Comparison of ENCODE assay signal across 8 cellular contexts in the genomic region with DNA sequence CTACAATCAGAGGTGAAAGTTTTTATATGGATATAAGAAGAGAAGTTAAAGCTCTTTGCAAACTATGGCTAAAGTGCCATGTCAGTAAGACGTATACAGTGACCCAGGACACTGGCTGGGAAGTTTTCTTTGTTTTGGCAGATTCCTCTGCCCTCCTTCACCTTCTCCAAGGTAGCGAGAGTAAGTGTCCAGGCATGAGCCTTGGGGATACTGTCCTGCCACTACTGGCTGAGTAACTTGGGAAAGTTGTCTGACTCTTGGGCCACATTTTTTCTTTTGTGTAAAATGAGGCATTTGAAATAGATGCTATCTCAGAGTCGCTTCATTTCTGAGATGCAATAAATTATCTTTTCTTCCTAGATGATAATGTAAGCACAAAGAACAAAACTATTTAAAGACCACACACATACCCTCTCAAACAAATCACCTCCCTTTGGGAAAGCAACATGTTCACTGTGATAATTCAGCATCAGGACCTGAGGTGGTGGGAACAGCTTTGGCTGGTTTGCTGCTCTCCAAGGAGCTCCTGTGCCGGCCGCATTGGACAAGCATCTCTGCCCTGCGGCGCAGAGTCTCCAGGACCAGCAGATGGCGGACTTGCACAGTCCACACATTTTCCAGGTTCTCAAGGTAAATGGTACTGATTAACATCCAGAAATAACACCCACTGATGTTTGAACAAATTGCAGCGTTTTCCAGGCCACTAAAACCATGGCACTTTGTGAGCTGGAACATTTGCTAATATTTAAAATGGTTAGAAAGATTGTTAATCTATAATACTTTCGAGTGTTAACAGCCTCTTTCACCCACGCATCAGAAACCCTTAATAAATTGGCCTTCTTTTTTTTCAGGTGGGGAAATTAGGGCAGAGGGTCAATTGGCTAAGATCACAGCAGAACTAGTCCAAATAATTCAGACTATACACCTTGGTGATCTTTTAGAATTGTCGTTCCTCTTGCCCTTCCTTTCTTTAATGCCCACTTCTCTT.
DNase-seq lines count a peak whose midpoint lies in the region; ATAC-seq and TF ChIP-seq lines count a peak whose summit lies in the region.

No MANE protein-coding gene starts in this region.

- peak; percentile 72 for ATAC-seq in GM18511 (IDR thresholded peaks at IDR 0.05; ENCODE audit: unreplicated experiment)
- peak; percentile 62 for ATAC-seq in HG03280 (IDR thresholded peaks at IDR 0.05; ENCODE audit: unreplicated experiment)
- ATAC-seq in activated T-cell treated with anti-CD3 and anti-CD28 coated beads, Interleukin-2, amount 50 U/mL, for 4 hours: peak; percentile 32 to 46
- no peak for ATAC-seq in psoas muscle
- no peak for ATAC-seq in GM21717 (IDR thresholded peaks at IDR 0.05; ENCODE audit: unreplicated experiment)

- no peaks in the 10 kb centered on the region for H3K36me3 Mint-ChIP-seq in activated T-cell treated with anti-CD3 and anti-CD28 coated beads, Interleukin-2, amount 50 U/mL, for 4 hours (ENCODE audit: insufficient read depth)

- H3K4me1 ChIP-seq in psoas muscle: no peaks in the 10 kb centered on the region

- H3K36me3 ChIP-seq in psoas muscle (ENCODE audit: insufficient read depth in 1 of 2, low read depth in 1 of 2): no peaks in the 10 kb centered on the region

- H3K4me1 Mint-ChIP-seq in activated T-cell treated with anti-CD3 and anti-CD28 coated beads, Interleukin-2, amount 50 U/mL, for 4 hours (ENCODE audit: low read depth): no peaks in the 10 kb centered on the region

- CTCF ChIA-PET in AG04449 (lab: Yijun Ruan, JAX): interaction anchor here (0.6 to 6.3 kb wide), 56 partner anchors 9 to 1084 kb away, joined by 3 to 143 read pairs (median 5); partner anchors contain the start of gene MBIP

- TF ChIP-seq CTCF in AG04449 (IDR thresholded peaks at IDR 0.05; ENCODE audit: insufficient read depth, low read length, missing control alignments): peak; percentile 86
- peak; percentile 33 for TF ChIP-seq CTCF in psoas muscle (IDR thresholded peaks at IDR 0.05)

- H3K9me3 Mint-ChIP-seq in activated T-cell treated with anti-CD3 and anti-CD28 coated beads, Interleukin-2, amount 50 U/mL, for 4 hours: no peaks in the 10 kb centered on the region

- H3K27me3 Mint-ChIP-seq in activated T-cell treated with anti-CD3 and anti-CD28 coated beads, Interleukin-2, amount 50 U/mL, for 4 hours (ENCODE audit: low read depth): peaks cover 32% of the 10 kb centered on the region

- H3K27me3 ChIP-seq in psoas muscle (ENCODE audit: insufficient read depth in 3 of 3, low read length in 2 of 3): peaks cover 0 to 5% (median 0%) of the 10 kb centered on the region in 3 donors

- H3K4me3 ChIP-seq in AG04449 (ENCODE audit: low read depth, low read length): no peak overlapping the region
- no peak overlapping the region for H3K4me3 ChIP-seq in psoas muscle

- DNase-seq in AG04449 (ENCODE audit: low read depth, low spot score): peak; percentile 36
- DNase-seq in NCI-H345 (lab: John Stamatoyannopoulos, UW): peak; percentile 79
- DNase-seq in activated T-cell treated with anti-CD3 and anti-CD28 coated beads, Interleukin-2, amount 50 U/mL, for 4 hours: no peak
- DNase-seq in glomerular visceral epithelial cell (ENCODE audit: extremely low spot score): peak; percentile 70
- peak in 1 of 2 donors; percentile 15 for DNase-seq in psoas muscle

- POLR2A ChIA-PET in AG04449 (lab: Yijun Ruan, JAX): interaction anchor here (0.6 kb wide), 1 partner anchor 35 kb away, joined by 3 read pairs; no protein-coding TSS in a partner anchor

- no peaks in the 10 kb centered on the region for H3K9me3 ChIP-seq in psoas muscle

- intact Hi-C loops in psoas muscle (cut with DNase I): no loop called here

- 38 to 40% (median 40%) methylated on average over 12 of the region's 12 CpGs for WGBS in psoas muscle, 3 donors

- no peak overlapping the region for H3K4me3 Mint-ChIP-seq in activated T-cell treated with anti-CD3 and anti-CD28 coated beads, Interleukin-2, amount 50 U/mL, for 4 hours

- no peak overlapping the region for H3K27ac ChIP-seq in psoas muscle

Comparison
In these comparisons a context has a peak if more than half of its experiments do, and no peak if none do; other contexts are left out.
1. ATAC-seq: peak in GM18511 (single experiment), HG03280 (single experiment) and activated T-cell treated with anti-CD3 and anti-CD28 coated beads, Interleukin-2, amount 50 U/mL, for 4 hours (2 of 2); none in psoas muscle (0 of 4) and GM21717 (single experiment).